Comparison of ENCODE assay signal across 2 cellular contexts in genomic region chr15:30045248-30046041, GRCh38. TPM values are rescaled to one million over a fixed set of nuclear protein-coding genes. Genes with fewer than 3 reads are reported as not detected.
"Had no signal": no experiment of that assay in that cellular context is flagged by ENCODE, and none has a peak within 500 bp of the region (broad histone marks: within the 10 kb centered on the region; RNA-seq: fewer than 3 reads in every experiment).

No MANE protein-coding gene starts in this region.

RNA-seq across cellular contexts. Expression of gene GOLGA8J, which starts 37.3 kb away (rescaled TPM):
- total RNA-seq: progenitor cell of endocrine pancreas had no signal
- polyA plus RNA-seq: naive thymus-derived CD8-positive, alpha-beta T cell had no signal
